ENCODE assay signal across 9 cellular contexts in the genomic region with DNA sequence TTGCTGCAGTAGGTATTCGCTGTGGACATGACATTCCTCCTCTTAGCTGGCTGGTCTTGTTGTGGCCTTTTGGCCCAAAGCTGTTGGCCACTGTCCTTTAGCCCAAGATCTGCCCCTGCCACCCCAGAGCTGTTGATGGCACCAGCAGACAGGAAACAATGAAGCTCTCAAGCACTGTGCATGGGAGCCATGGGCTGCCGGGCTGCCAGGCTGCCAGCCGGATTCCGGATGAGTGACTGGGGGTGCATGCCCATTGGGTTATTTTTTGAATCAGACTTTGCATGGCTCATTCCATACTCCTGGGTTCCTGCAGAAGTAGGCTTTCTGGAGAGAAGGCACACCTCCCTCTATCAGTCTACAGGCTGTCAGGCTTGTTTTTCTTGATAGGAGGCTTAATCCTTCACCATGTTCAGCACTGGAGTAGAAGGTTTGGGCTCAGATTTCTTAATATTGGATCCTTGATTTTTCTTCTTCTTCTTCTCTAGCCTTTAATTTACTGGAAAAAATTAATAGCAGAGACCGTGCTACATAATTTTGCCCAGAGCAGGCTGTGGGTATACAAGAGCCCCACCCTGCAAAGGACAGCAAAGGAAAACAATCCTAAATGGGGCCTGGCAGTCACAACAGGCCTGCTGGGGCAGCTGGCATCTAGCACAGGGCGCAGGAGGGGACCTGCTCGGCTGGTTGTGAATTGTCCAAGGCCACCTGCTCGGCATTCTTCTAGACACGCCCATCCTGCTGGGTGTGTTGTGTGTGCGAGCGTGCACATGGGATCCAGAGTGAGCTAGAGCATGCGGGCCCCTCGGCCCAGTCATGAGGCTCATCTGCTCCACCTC. TPM values are rescaled to one million over a fixed set of nuclear protein-coding genes. Genes with fewer than 3 reads are reported as not detected.
A peak's percentile ranks its signal among the peaks of the same experiment; 100 is the strongest.
DNase-seq lines count a peak whose midpoint lies in the region; ATAC-seq and TF ChIP-seq lines count a peak whose summit lies in the region.
"Had no signal": no experiment of that assay in that cellular context is flagged by ENCODE, and none has a peak within 500 bp of the region (broad histone marks: within the 10 kb centered on the region; RNA-seq: fewer than 3 reads in every experiment).

No MANE protein-coding gene starts in this region.

- no peaks in the 10 kb centered on the region for H3K4me1 Mint-ChIP-seq in HFFc6 (ENCODE audit: low read depth)

- TF ChIP-seq POLR2A in thyroid gland (IDR thresholded peaks at IDR 0.05) = no peak

- peak; percentile 25 for DNase-seq in NCI-H2227 (lab: John Stamatoyannopoulos, UW; ENCODE audit: unreplicated experiment)
- DNase-seq in NCI-H2227 treated with DMSO at 0.1 percent for 48 hours (lab: John Stamatoyannopoulos, UW) = no peak
- DNase-seq in NCI-H524 (lab: John Stamatoyannopoulos, UW) = peak; percentile 46 to 83
- peak; percentile 29 for DNase-seq in globus pallidus (ENCODE audit: low spot score)
- DNase-seq in thyroid gland = peak; percentile 69 to 79
- no peak for DNase-seq in HFFc6
- no peak for DNase-seq in germinal center (ENCODE audit: low spot score)

- H3K27ac ChIP-seq in thyroid gland = peak overlapping the region in 1 of 3 donors; percentile 28
- H3K27ac ChIP-seq: A549 had no signal

- H3K27ac Mint-ChIP-seq in HFFc6 = no peak overlapping the region

- no peak for TF ChIP-seq CTCF in thyroid gland (IDR thresholded peaks at IDR 0.05)
- TF ChIP-seq CTCF in HFFc6 (IDR thresholded peaks at IDR 0.05) = no peak

- H3K9me3 Mint-ChIP-seq in HFFc6 = no peaks in the 10 kb centered on the region

- peaks cover 4 to 8% of the 10 kb centered on the region in 2 donors for H3K36me3 ChIP-seq in thyroid gland

- ATAC-seq in GM21367 (IDR thresholded peaks at IDR 0.05; ENCODE audit: unreplicated experiment) = no peak
- ATAC-seq: A549 had no signal

- H3K4me1 ChIP-seq in thyroid gland = peaks cover 29 to 42% of the 10 kb centered on the region in 2 donors
- H3K4me1 ChIP-seq: A549 had no signal

- H3K27me3 ChIP-seq in thyroid gland = no peaks in the 10 kb centered on the region

- WGBS in thyroid gland, 2 donors = 54 to 63% methylated on average over 10 to 13 of the region's 13 CpGs

- no peak overlapping the region for H3K4me3 Mint-ChIP-seq in HFFc6

- intact Hi-C loops in thyroid gland (cut with DNase I) = no loop called here

- H3K36me3 Mint-ChIP-seq in HFFc6 (ENCODE audit: low read depth) = peaks cover 9% of the 10 kb centered on the region

- H3K9me3 ChIP-seq in thyroid gland = no peaks in the 10 kb centered on the region
- H3K9me3 ChIP-seq: A549 had no signal

- peaks cover 1% of the 10 kb centered on the region; the same call in 1 of the 2 replicates for H3K27me3 Mint-ChIP-seq in HFFc6 (ENCODE audit: insufficient read depth)

- no peak overlapping the region for H3K4me3 ChIP-seq in thyroid gland (replicated peaks in 1 of 3)
- H3K4me3 ChIP-seq: A549 had no signal

RNA-seq across cellular contexts. Expression of a gene that starts 32.2 kb away (rescaled TPM):
- 10 to 100 TPM; 56.7 to 71.4 (median 63.3) TPM for total RNA-seq in thyroid gland
- total RNA-seq in HFFc6 (2021; fragmentation: NEBNext Ultra II Directional; extraction: Animal tissue kit (Norgen Biotek cat#: 25700)) = 10 to 100 TPM; 79.0 to 95.6 (median 81.9) TPM

Comparison
In these comparisons a context has a peak if more than half of its experiments do, and no peak if none do; other contexts are left out.
1. DNase-seq: peak in NCI-H2227 (single experiment), NCI-H524 (2 of 2), globus pallidus (single experiment) and thyroid gland (2 of 2); none in NCI-H2227 treated with DMSO at 0.1 percent for 48 hours (single experiment), HFFc6 (single experiment) and germinal center (single experiment).